19 cellular contexts compared by ENCODE assay signal in genomic region chr7:48411619-48412018, GRCh38.
DNase-seq lines count a peak whose midpoint lies in the region; ATAC-seq and TF ChIP-seq lines count a peak whose summit lies in the region.
"Had no signal": no experiment of that assay in that cellular context is flagged by ENCODE, and none has a peak within 500 bp of the region (broad histone marks: within the 10 kb centered on the region; RNA-seq: fewer than 3 reads in every experiment).

No MANE protein-coding gene starts in this region.

- H3K9me3 ChIP-seq in neutrophil = no peaks in the 10 kb centered on the region
- H3K9me3 ChIP-seq: upper lobe of left lung had no signal

- H3K36me3 ChIP-seq in neutrophil = peaks cover 24% of the 10 kb centered on the region
- H3K36me3 ChIP-seq: upper lobe of left lung had no signal

- no peaks in the 10 kb centered on the region for H3K36me3 Mint-ChIP-seq in activated CD4-positive, alpha-beta T cell treated with anti-CD3 and anti-CD28 coated beads, Interleukin-2, amount 10 ng/mL, durations not matched to agents 24 days and 14 days (ENCODE audit: low read depth)
- H3K36me3 Mint-ChIP-seq in T-helper 1 cell treated with Interleukin-12 subunit alpha and Interleukin-12 subunit beta and Interleukin-4 antibody, amounts not matched to agents 30 μg/mL and 1 μg/mL, for 36 hours (ENCODE audit: low read depth) = peaks cover 1% of the 10 kb centered on the region
- H3K36me3 Mint-ChIP-seq: mesothelial cell of epicardium had no signal

- ATAC-seq in HG02763 (IDR thresholded peaks at IDR 0.05; ENCODE audit: unreplicated experiment) (peak; percentile 60), GM19023 (IDR thresholded peaks at IDR 0.05; ENCODE audit: unreplicated experiment) (no peak), GM19324 (IDR thresholded peaks at IDR 0.05; ENCODE audit: low FRiP score, unreplicated experiment) (no peak)
- ATAC-seq: esophagus mucosa, Panc1 had no signal

- no peaks in the 10 kb centered on the region for H3K27me3 ChIP-seq in neutrophil
- H3K27me3 ChIP-seq: upper lobe of left lung had no signal

- no peak overlapping the region for H3K27ac Mint-ChIP-seq in activated CD4-positive, alpha-beta T cell treated with anti-CD3 and anti-CD28 coated beads, Interleukin-2, amount 10 ng/mL, durations not matched to agents 24 days and 14 days
- H3K27ac Mint-ChIP-seq in T-helper 1 cell treated with Interleukin-12 subunit alpha and Interleukin-12 subunit beta and Interleukin-4 antibody, amounts not matched to agents 30 μg/mL and 1 μg/mL, for 36 hours = peak overlapping the region; percentile 60
- H3K27ac Mint-ChIP-seq: activated B cell treated with CpG ODN at 0.5 μM for 24 hours, mesothelial cell of epicardium had no signal

- H3K4me1 ChIP-seq in neutrophil (ENCODE audit: control insufficient read depth in 1 of 2, insufficient read depth in 1 of 2, low read depth in 1 of 2, low read length in 1 of 2) = no peaks in the 10 kb centered on the region
- H3K4me1 ChIP-seq: upper lobe of left lung had no signal

- no peak for TF ChIP-seq CTCF in neutrophil (IDR thresholded peaks at IDR 0.05)

- peak; percentile 62 for DNase-seq in activated CD4-positive, alpha-beta T cell treated with anti-CD3 and anti-CD28 coated beads, Interleukin-2, amount 10 ng/mL, durations not matched to agents 24 days and 14 days
- no peak for DNase-seq in activated CD4-positive, alpha-beta T cell treated with anti-CD3 and anti-CD28 coated beads for 4 hours
- DNase-seq in NCI-H2081 (lab: John Stamatoyannopoulos, UW) = no peak
- DNase-seq: activated B cell treated with CpG ODN at 0.5 μM for 24 hours; effector CD4-positive, alpha-beta T cell; NCI-H1417 treated with DMSO at 0.1 percent for 48 hours; NCI-H2171 treated with DMSO at 0.1 percent for 48 hours; NCI-H748 treated with DMSO at 0.1 percent for 48 hours; nephron progenitor cell; stimulated activated CD4-positive, alpha-beta T cell treated with anti-CD3 and anti-CD28 coated beads, Interleukin-1b, Interleukin-23, amount 100 ng/mL, for 48 hours; upper lobe of left lung had no signal

- no peak overlapping the region for H3K4me3 Mint-ChIP-seq in activated CD4-positive, alpha-beta T cell treated with anti-CD3 and anti-CD28 coated beads, Interleukin-2, amount 10 ng/mL, durations not matched to agents 24 days and 14 days
- no peak overlapping the region for H3K4me3 Mint-ChIP-seq in T-helper 1 cell treated with Interleukin-12 subunit alpha and Interleukin-12 subunit beta and Interleukin-4 antibody, amounts not matched to agents 30 μg/mL and 1 μg/mL, for 36 hours
- H3K4me3 Mint-ChIP-seq: activated B cell treated with CpG ODN at 0.5 μM for 24 hours, mesothelial cell of epicardium, nephron progenitor cell had no signal

- H3K4me3 ChIP-seq in neutrophil (ENCODE audit: low read depth in 1 of 2, low read length in 1 of 2) = no peak overlapping the region
- H3K4me3 ChIP-seq: upper lobe of left lung had no signal

- peaks cover 4% of the 10 kb centered on the region for H3K4me1 Mint-ChIP-seq in activated CD4-positive, alpha-beta T cell treated with anti-CD3 and anti-CD28 coated beads, Interleukin-2, amount 10 ng/mL, durations not matched to agents 24 days and 14 days
- H3K4me1 Mint-ChIP-seq in T-helper 1 cell treated with Interleukin-12 subunit alpha and Interleukin-12 subunit beta and Interleukin-4 antibody, amounts not matched to agents 30 μg/mL and 1 μg/mL, for 36 hours (ENCODE audit: low read depth) = peaks cover 4% of the 10 kb centered on the region
- H3K4me1 Mint-ChIP-seq: activated B cell treated with CpG ODN at 0.5 μM for 24 hours, mesothelial cell of epicardium, nephron progenitor cell had no signal

- H3K27ac ChIP-seq in neutrophil = peak overlapping the region; percentile 63
- H3K27ac ChIP-seq: upper lobe of left lung had no signal

- H3K27me3 Mint-ChIP-seq in activated CD4-positive, alpha-beta T cell treated with anti-CD3 and anti-CD28 coated beads, Interleukin-2, amount 10 ng/mL, durations not matched to agents 24 days and 14 days = no peaks in the 10 kb centered on the region
- no peaks in the 10 kb centered on the region for H3K27me3 Mint-ChIP-seq in T-helper 1 cell treated with Interleukin-12 subunit alpha and Interleukin-12 subunit beta and Interleukin-4 antibody, amounts not matched to agents 30 μg/mL and 1 μg/mL, for 36 hours (ENCODE audit: low read depth)
- H3K27me3 Mint-ChIP-seq: activated B cell treated with CpG ODN at 0.5 μM for 24 hours had no signal

- intact Hi-C loops in activated CD4-positive, alpha-beta T cell treated with anti-CD3 and anti-CD28 coated beads, Interleukin-2, amount 10 ng/mL, durations not matched to agents 24 days and 14 days (cut with micrococcal nuclease) = no loop called here

- H3K9me3 Mint-ChIP-seq in activated CD4-positive, alpha-beta T cell treated with anti-CD3 and anti-CD28 coated beads, Interleukin-2, amount 10 ng/mL, durations not matched to agents 24 days and 14 days = no peaks in the 10 kb centered on the region
- peaks cover 3% of the 10 kb centered on the region for H3K9me3 Mint-ChIP-seq in T-helper 1 cell treated with Interleukin-12 subunit alpha and Interleukin-12 subunit beta and Interleukin-4 antibody, amounts not matched to agents 30 μg/mL and 1 μg/mL, for 36 hours
- H3K9me3 Mint-ChIP-seq: activated B cell treated with CpG ODN at 0.5 μM for 24 hours, mesothelial cell of epicardium, nephron progenitor cell had no signal
